15 cellular contexts compared by ENCODE assay signal in the genomic region with DNA sequence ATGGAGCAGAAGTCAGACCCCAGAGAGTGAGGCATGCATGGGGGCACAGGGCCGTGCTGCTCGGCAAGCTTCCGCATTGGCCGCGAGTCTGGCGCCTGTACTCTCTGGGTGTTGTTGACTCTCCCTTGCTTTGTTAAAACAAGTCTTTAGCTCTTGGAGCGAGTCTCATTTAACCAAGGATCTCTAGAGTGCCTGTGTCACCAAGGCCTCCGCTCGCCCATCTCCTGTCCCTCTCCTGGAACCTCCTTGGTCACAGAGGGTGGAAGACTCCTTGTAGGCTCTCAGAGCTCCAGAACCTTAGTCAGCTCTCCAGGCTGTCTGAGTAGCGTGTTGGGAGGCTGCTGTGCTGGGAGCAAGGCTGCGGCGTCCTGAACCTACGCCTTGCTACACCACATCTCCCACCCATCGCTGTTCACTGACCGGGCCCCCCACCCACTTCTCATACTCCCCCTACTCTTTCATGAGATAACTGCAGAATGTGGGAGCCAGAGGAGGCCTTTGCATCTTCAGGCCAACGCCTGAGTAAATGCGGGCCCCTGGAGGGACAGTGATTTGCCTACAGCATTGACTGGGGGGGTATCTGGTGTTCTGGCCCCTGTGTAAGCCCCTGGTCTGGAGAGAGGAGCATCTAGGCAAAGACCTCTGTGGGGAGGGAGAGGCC.
DNase-seq lines count a peak whose midpoint lies in the region; ATAC-seq and TF ChIP-seq lines count a peak whose summit lies in the region.
"Had no signal": no experiment of that assay in that cellular context is flagged by ENCODE, and none has a peak within 500 bp of the region (broad histone marks: within the 10 kb centered on the region; RNA-seq: fewer than 3 reads in every experiment).

No MANE protein-coding gene starts in this region.

- H3K4me2 ChIP-seq in neuronal stem cell (ENCODE audit: insufficient read depth, low read length, poor library complexity, severe bottlenecking) (no peak overlapping the region), Karpas-422 (ENCODE audit: low read depth, low read length, poor library complexity, severe bottlenecking) (no peak overlapping the region)
- H3K4me2 ChIP-seq: BLaER1 had no signal

- H3K27me3 ChIP-seq in endodermal cell (ENCODE audit: control insufficient read depth, insufficient read depth, low read length, poor library complexity, severe bottlenecking), result peaks cover 20% of the 10 kb centered on the region
- peaks cover 0 to 45% (median 2%) of the 10 kb centered on the region in 3 experiments for H3K27me3 ChIP-seq in neuronal stem cell (ENCODE audit: control insufficient read depth in 3 of 3, insufficient read depth in 3 of 3, low read depth in 1 of 3, low read length in 3 of 3)
- H3K27me3 ChIP-seq in aorta (ENCODE audit: control insufficient read depth in 1 of 2, insufficient read depth in 2 of 2, low read length in 1 of 2), result no peaks in the 10 kb centered on the region
- H3K27me3 ChIP-seq in effector memory CD4-positive, alpha-beta T cell (replicated peaks; ENCODE audit: control insufficient read depth, insufficient read depth, low read length, poor library complexity, severe bottlenecking), result peaks cover 4% of the 10 kb centered on the region
- no peaks in the 10 kb centered on the region for H3K27me3 ChIP-seq in Karpas-422 (ENCODE audit: low read length)
- H3K27me3 ChIP-seq: BLaER1 had no signal

- intact Hi-C loops in aorta (cut with DNase I), result loop anchor here (5.0 kb wide), 1 partner anchor 73 kb away; no protein-coding TSS in a partner anchor

- peak overlapping the region; percentile 11 for H3K18ac ChIP-seq in neuronal stem cell (ENCODE audit: low read length)

- H3K4me1 Mint-ChIP-seq in endodermal cell, result peaks cover 3% of the 10 kb centered on the region

- H3K36me3 ChIP-seq in endodermal cell (ENCODE audit: control insufficient read depth, insufficient read depth, low read length) (no peaks in the 10 kb centered on the region), neuronal stem cell (replicated peaks in 1 of 2; ENCODE audit: control insufficient read depth in 2 of 2, insufficient read depth in 2 of 2, low read length in 2 of 2) (no peaks in the 10 kb centered on the region), aorta (ENCODE audit: control insufficient read depth in 1 of 2, insufficient read depth in 2 of 2, low read length in 1 of 2) (no peaks in the 10 kb centered on the region), Karpas-422 (ENCODE audit: insufficient read depth, low read length) (no peaks in the 10 kb centered on the region)
- H3K36me3 ChIP-seq in effector memory CD4-positive, alpha-beta T cell (ENCODE audit: control insufficient read depth, insufficient read depth, low read length), result no peaks in the 10 kb centered on the region
- H3K36me3 ChIP-seq: BLaER1 had no signal

- H3K4me1 ChIP-seq in endodermal cell (ENCODE audit: control insufficient read depth, insufficient read depth, low read length), result no peaks in the 10 kb centered on the region
- H3K4me1 ChIP-seq in neuronal stem cell (ENCODE audit: control insufficient read depth in 2 of 2, insufficient read depth in 1 of 2, low read depth in 1 of 2, low read length in 2 of 2), result peaks cover 2 to 8% of the 10 kb centered on the region in 2 donors
- H3K4me1 ChIP-seq in aorta (ENCODE audit: control insufficient read depth in 1 of 2, insufficient read depth in 2 of 2, low read length in 2 of 2), result no peaks in the 10 kb centered on the region
- H3K4me1 ChIP-seq in effector memory CD4-positive, alpha-beta T cell (ENCODE audit: control insufficient read depth, insufficient read depth, low read length, poor library complexity, severe bottlenecking), result no peaks in the 10 kb centered on the region
- H3K4me1 ChIP-seq in Karpas-422 (ENCODE audit: low read length), result peaks cover 16% of the 10 kb centered on the region

- H3K4me3 Mint-ChIP-seq in endodermal cell, result no peak overlapping the region
- H3K4me3 Mint-ChIP-seq: CD4-positive, CD25-positive, alpha-beta regulatory T cell had no signal

- H3K9me3 ChIP-seq in endodermal cell (ENCODE audit: control insufficient read depth, low read length) (no peaks in the 10 kb centered on the region), neuronal stem cell (replicated peaks in 1 of 2; ENCODE audit: control insufficient read depth in 2 of 2, insufficient read depth in 1 of 2, low read depth in 1 of 2, low read length in 2 of 2) (no peaks in the 10 kb centered on the region), aorta (ENCODE audit: control insufficient read depth, low read length) (no peaks in the 10 kb centered on the region), Karpas-422 (ENCODE audit: low read length) (no peaks in the 10 kb centered on the region)
- no peaks in the 10 kb centered on the region for H3K9me3 ChIP-seq in effector memory CD4-positive, alpha-beta T cell (ENCODE audit: control insufficient read depth, low read length)
- H3K9me3 ChIP-seq: BLaER1 had no signal

- no peaks in the 10 kb centered on the region for H3K36me3 Mint-ChIP-seq in endodermal cell (ENCODE audit: low read depth)
- H3K36me3 Mint-ChIP-seq: CD4-positive, CD25-positive, alpha-beta regulatory T cell had no signal

- no peak overlapping the region for H3K14ac ChIP-seq in neuronal stem cell (ENCODE audit: low read length)

- no peak overlapping the region for H3K4ac ChIP-seq in neuronal stem cell (ENCODE audit: low read length)

- H3K79me2 ChIP-seq in Karpas-422 (ENCODE audit: low read length), result no peaks in the 10 kb centered on the region

- H2BK12ac ChIP-seq in neuronal stem cell (ENCODE audit: low read length), result no peak overlapping the region

- no peak overlapping the region for H3K27ac ChIP-seq in endodermal cell (ENCODE audit: low read depth, low read length)
- H3K27ac ChIP-seq in neuronal stem cell (replicated peaks; ENCODE audit: low read length), result no peak overlapping the region
- H3K27ac ChIP-seq in aorta (ENCODE audit: low read depth in 1 of 2, low read length in 2 of 2), result no peak overlapping the region
- no peak overlapping the region for H3K27ac ChIP-seq in effector memory CD4-positive, alpha-beta T cell (ENCODE audit: insufficient read depth, low read length, poor library complexity, severe bottlenecking)
- H3K27ac ChIP-seq in Karpas-422 (ENCODE audit: low read length), result no peak overlapping the region
- H3K27ac ChIP-seq: BLaER1, GM23248 had no signal

- H3K23ac ChIP-seq in neuronal stem cell (ENCODE audit: low read depth, low read length, poor library complexity), result no peak overlapping the region

- H2BK5ac ChIP-seq in neuronal stem cell (ENCODE audit: low read length), result peak overlapping the region; percentile 47

- DNase-seq in NCI-H748 (lab: John Stamatoyannopoulos, UW; ENCODE audit: unreplicated experiment) (peak; percentile 7), NCI-H748 treated with DMSO at 0.1 percent for 48 hours (lab: John Stamatoyannopoulos, UW) (no peak), endodermal cell (peak; percentile 41), neuronal stem cell (ENCODE audit: low spot score) (no peak), aorta (peak; percentile 21 to 43), Karpas-422 (no peak)
- no peak for DNase-seq in effector memory CD4-positive, alpha-beta T cell
- DNase-seq: 8988T; AML-193; CD4-positive, CD25-positive, alpha-beta regulatory T cell; DMS53; GF-D8; GM23248 had no signal

- H2BK120ac ChIP-seq in neuronal stem cell (ENCODE audit: low read depth, low read length), result no peak overlapping the region

- H3K9ac ChIP-seq in endodermal cell (ENCODE audit: extremely low read depth, low read length, poor library complexity, severe bottlenecking), result no peak overlapping the region
- no peak overlapping the region for H3K9ac ChIP-seq in neuronal stem cell (ENCODE audit: low read depth, low read length, poor library complexity)
- no peak overlapping the region for H3K9ac ChIP-seq in Karpas-422 (ENCODE audit: low read length)
- H3K9ac ChIP-seq: BLaER1, GM23248 had no signal

- H3K4me3 ChIP-seq in endodermal cell (ENCODE audit: low read length), result no peak overlapping the region
- H3K4me3 ChIP-seq in neuronal stem cell (ENCODE audit: low read length in 2 of 2), result no peak overlapping the region
- no peak overlapping the region for H3K4me3 ChIP-seq in aorta (ENCODE audit: low read length in 2 of 2)
- no peak overlapping the region for H3K4me3 ChIP-seq in effector memory CD4-positive, alpha-beta T cell (ENCODE audit: insufficient read depth, low read depth, low read length, poor library complexity, severe bottlenecking)
- H3K4me3 ChIP-seq in Karpas-422 (ENCODE audit: low read length), result no peak overlapping the region
- H3K4me3 ChIP-seq: BLaER1, GM23248 had no signal

- H3K79me1 ChIP-seq in neuronal stem cell (ENCODE audit: low read depth, low read length), result no peaks in the 10 kb centered on the region

- peak overlapping the region; percentile 73 for H2BK15ac ChIP-seq in neuronal stem cell (ENCODE audit: low read length)

- WGBS in endodermal cell (ENCODE audit: insufficient coverage in 1 of 2, insufficient read length in 1 of 2), 2 experiments, result 86 to 88% methylated on average over 8 to 17 of the region's 17 CpGs
- WGBS in neuronal stem cell (ENCODE audit: extremely low coverage in 2 of 2, insufficient read length in 2 of 2, insufficient replicate concordance in 1 of 2), 2 donors, result no CpG with 5 or more reads among the region's 17 CpGs
- 85 to 89% methylated on average over 17 of the region's 17 CpGs for WGBS in aorta, 2 donors

- H2AK5ac ChIP-seq in neuronal stem cell (ENCODE audit: low read depth, low read length), result peak overlapping the region; percentile 40

- H4K8ac ChIP-seq in neuronal stem cell (ENCODE audit: low read depth, low read length), result no peak overlapping the region

- no peaks in the 10 kb centered on the region for H3K9me3 Mint-ChIP-seq in endodermal cell

- peaks cover 34% of the 10 kb centered on the region for H3K27me3 Mint-ChIP-seq in endodermal cell (ENCODE audit: insufficient read depth)

- no peaks in the 10 kb centered on the region for H3K9me2 ChIP-seq in Karpas-422 (replicated peaks; ENCODE audit: insufficient read depth, low read length)

- ATAC-seq in aorta (ENCODE audit: low FRiP score), result no peak
- ATAC-seq: HCT116 had no signal

- no peak for TF ChIP-seq CTCF in endodermal cell (conservative IDR thresholded peaks at IDR 0.05)

- no peaks in the 10 kb centered on the region for H4K20me1 ChIP-seq in Karpas-422 (ENCODE audit: insufficient read depth, low read depth, low read length)
- H4K20me1 ChIP-seq: BLaER1 had no signal

- no peak overlapping the region for H2AFZ ChIP-seq in neuronal stem cell (ENCODE audit: low read length)
- H2AFZ ChIP-seq in Karpas-422 (ENCODE audit: low read length), result no peak overlapping the region
- H2AFZ ChIP-seq: GM23248 had no signal

- H4K91ac ChIP-seq in neuronal stem cell (ENCODE audit: low read depth, low read length, poor library complexity), result no peak overlapping the region

- no peak overlapping the region for H3K27ac Mint-ChIP-seq in endodermal cell

Comparison
In these comparisons a context has a peak if more than half of its experiments do, and no peak if none do; other contexts are left out.
1. DNase-seq: peak in NCI-H748 (single experiment), endodermal cell (single experiment) and aorta (2 of 2); none in NCI-H748 treated with DMSO at 0.1 percent for 48 hours (single experiment), neuronal stem cell (single experiment), effector memory CD4-positive, alpha-beta T cell (0 of 3) and Karpas-422 (single experiment).